2 cellular contexts compared by ENCODE assay signal in the genomic region with DNA sequence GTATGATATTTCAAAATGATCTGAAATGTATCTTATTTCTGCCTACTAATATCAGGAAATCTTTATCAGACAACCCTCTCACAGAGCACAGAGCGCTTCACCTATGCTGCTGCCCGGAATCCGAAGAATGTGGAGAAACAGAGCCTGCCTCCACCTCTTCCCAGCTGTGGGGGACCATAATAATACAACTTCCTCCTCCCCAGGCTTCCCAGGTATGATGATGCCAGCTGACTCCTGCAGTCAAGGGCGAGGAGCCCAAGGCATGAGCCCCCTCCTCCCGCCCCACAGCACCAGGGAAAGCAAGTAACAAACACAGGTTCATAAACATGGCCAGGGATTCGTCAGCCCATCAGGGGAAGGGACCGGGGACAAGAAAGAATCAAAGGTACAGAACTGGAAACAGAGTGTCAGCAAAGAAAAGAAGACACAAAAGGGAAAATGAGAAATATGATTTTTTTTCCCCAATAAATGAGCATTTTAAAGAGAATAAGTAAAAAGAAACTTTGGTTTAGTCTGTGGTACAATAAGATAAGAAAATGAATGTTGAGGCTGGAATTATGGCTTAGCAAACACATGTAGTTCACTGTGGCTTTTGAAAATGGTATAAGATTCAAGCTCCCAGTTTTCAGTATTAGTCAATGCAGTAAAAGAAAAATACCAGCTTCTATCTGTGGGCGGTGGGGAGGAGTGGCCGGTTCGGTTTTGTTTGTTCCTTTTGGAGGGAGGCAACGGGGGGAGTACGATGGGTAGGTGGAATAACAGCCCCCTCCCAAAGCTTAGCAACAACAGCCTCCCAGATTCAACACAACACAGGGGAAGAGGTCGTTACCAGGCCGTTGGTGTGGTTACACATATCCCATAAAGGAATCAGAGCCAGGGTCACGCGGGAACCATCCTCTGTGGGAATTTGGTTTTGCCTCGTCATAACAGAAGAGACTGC.
A peak's percentile ranks its signal among the peaks of the same experiment; 100 is the strongest.
TF ChIP-seq lines count a peak whose summit lies in the region.

No MANE protein-coding gene starts in this region.

TF ChIP-seq in H1, 55 proteins besides CTCF, POLR2A, EP300 and RAD21 (continues in another document):
- peak; percentile 99 for TF ChIP-seq TEAD4 (IDR thresholded peaks at IDR 0.05; ENCODE audit: low read depth, low read length)
- TF ChIP-seq CHD2 (IDR thresholded peaks at IDR 0.05; ENCODE audit: low read length): no peak
- TF ChIP-seq, protein P1, sequence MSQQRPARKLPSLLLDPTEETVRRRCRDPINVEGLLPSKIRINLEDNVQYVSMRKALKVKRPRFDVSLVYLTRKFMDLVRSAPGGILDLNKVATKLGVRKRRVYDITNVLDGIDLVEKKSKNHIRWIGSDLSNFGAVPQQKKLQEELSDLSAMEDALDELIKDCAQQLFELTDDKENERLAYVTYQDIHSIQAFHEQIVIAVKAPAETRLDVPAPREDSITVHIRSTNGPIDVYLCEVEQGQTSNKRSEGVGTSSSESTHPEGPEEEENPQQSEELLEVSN (IDR thresholded peaks at IDR 0.05): no peak
- TF ChIP-seq CEBPB (IDR thresholded peaks at IDR 0.05; ENCODE audit: low read depth, low read length): no peak
- TF ChIP-seq BACH1 (IDR thresholded peaks at IDR 0.05; ENCODE audit: low read length): peak; percentile 21; the same call in 1 of the 2 replicates
- TF ChIP-seq GABPA (IDR thresholded peaks at IDR 0.05; ENCODE audit: borderline replicate concordance, insufficient read depth, low read length): no peak
- TF ChIP-seq FOSL1 (IDR thresholded peaks at IDR 0.05; ENCODE audit: insufficient read depth, low read depth, low read length): no peak
- TF ChIP-seq SP1 (IDR thresholded peaks at IDR 0.05; ENCODE audit: low read depth, low read length): 0 out of 2 replicates have a peak, but pooled peaks have one; percentile 21
- TF ChIP-seq, protein P2, sequence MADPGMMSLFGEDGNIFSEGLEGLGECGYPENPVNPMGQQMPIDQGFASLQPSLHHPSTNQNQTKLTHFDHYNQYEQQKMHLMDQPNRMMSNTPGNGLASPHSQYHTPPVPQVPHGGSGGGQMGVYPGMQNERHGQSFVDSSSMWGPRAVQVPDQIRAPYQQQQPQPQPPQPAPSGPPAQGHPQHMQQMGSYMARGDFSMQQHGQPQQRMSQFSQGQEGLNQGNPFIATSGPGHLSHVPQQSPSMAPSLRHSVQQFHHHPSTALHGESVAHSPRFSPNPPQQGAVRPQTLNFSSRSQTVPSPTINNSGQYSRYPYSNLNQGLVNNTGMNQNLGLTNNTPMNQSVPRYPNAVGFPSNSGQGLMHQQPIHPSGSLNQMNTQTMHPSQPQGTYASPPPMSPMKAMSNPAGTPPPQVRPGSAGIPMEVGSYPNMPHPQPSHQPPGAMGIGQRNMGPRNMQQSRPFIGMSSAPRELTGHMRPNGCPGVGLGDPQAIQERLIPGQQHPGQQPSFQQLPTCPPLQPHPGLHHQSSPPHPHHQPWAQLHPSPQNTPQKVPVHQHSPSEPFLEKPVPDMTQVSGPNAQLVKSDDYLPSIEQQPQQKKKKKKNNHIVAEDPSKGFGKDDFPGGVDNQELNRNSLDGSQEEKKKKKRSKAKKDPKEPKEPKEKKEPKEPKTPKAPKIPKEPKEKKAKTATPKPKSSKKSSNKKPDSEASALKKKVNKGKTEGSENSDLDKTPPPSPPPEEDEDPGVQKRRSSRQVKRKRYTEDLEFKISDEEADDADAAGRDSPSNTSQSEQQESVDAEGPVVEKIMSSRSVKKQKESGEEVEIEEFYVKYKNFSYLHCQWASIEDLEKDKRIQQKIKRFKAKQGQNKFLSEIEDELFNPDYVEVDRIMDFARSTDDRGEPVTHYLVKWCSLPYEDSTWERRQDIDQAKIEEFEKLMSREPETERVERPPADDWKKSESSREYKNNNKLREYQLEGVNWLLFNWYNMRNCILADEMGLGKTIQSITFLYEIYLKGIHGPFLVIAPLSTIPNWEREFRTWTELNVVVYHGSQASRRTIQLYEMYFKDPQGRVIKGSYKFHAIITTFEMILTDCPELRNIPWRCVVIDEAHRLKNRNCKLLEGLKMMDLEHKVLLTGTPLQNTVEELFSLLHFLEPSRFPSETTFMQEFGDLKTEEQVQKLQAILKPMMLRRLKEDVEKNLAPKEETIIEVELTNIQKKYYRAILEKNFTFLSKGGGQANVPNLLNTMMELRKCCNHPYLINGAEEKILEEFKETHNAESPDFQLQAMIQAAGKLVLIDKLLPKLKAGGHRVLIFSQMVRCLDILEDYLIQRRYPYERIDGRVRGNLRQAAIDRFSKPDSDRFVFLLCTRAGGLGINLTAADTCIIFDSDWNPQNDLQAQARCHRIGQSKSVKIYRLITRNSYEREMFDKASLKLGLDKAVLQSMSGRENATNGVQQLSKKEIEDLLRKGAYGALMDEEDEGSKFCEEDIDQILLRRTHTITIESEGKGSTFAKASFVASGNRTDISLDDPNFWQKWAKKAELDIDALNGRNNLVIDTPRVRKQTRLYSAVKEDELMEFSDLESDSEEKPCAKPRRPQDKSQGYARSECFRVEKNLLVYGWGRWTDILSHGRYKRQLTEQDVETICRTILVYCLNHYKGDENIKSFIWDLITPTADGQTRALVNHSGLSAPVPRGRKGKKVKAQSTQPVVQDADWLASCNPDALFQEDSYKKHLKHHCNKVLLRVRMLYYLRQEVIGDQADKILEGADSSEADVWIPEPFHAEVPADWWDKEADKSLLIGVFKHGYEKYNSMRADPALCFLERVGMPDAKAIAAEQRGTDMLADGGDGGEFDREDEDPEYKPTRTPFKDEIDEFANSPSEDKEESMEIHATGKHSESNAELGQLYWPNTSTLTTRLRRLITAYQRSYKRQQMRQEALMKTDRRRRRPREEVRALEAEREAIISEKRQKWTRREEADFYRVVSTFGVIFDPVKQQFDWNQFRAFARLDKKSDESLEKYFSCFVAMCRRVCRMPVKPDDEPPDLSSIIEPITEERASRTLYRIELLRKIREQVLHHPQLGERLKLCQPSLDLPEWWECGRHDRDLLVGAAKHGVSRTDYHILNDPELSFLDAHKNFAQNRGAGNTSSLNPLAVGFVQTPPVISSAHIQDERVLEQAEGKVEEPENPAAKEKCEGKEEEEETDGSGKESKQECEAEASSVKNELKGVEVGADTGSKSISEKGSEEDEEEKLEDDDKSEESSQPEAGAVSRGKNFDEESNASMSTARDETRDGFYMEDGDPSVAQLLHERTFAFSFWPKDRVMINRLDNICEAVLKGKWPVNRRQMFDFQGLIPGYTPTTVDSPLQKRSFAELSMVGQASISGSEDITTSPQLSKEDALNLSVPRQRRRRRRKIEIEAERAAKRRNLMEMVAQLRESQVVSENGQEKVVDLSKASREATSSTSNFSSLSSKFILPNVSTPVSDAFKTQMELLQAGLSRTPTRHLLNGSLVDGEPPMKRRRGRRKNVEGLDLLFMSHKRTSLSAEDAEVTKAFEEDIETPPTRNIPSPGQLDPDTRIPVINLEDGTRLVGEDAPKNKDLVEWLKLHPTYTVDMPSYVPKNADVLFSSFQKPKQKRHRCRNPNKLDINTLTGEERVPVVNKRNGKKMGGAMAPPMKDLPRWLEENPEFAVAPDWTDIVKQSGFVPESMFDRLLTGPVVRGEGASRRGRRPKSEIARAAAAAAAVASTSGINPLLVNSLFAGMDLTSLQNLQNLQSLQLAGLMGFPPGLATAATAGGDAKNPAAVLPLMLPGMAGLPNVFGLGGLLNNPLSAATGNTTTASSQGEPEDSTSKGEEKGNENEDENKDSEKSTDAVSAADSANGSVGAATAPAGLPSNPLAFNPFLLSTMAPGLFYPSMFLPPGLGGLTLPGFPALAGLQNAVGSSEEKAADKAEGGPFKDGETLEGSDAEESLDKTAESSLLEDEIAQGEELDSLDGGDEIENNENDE (IDR thresholded peaks at IDR 0.05; ENCODE audit: insufficient replicate concordance, low read length): peak; percentile 12
- peak; percentile 14; the same call in 1 of the 2 replicates for TF ChIP-seq JUND (IDR thresholded peaks at IDR 0.05; ENCODE audit: low read length)
- TF ChIP-seq ASH2L (IDR thresholded peaks at IDR 0.05; ENCODE audit: low read length): peak; percentile 59
- 0 out of 4 replicates have a peak, but pooled peaks of 1 of the 2 experiments have one; percentile 64 for TF ChIP-seq SIN3A (conservative IDR thresholded peaks at IDR 0.05 in 1 of 2, IDR thresholded peaks at IDR 0.05 in 1 of 2; ENCODE audit: low read depth in 1 of 2, low read length in 2 of 2)
- peak; percentile 56; the same call in 1 of the 2 replicates for TF ChIP-seq YY1 (IDR thresholded peaks at IDR 0.05; ENCODE audit: low read depth, low read length)

TF ChIP-seq in GM12891, 5 proteins besides CTCF, POLR2A, EP300 and RAD21:
- TF ChIP-seq POU2F2 (IDR thresholded peaks at IDR 0.05; ENCODE audit: low read depth, low read length) (no peak), SPI1 (IDR thresholded peaks at IDR 0.05; ENCODE audit: low read depth, low read length) (no peak)
